8 cellular contexts compared by ENCODE assay signal in genomic region chr12:54596526-54596946, GRCh38. TPM values are rescaled to one million over a fixed set of nuclear protein-coding genes. Genes with fewer than 3 reads are reported as not detected.
DNase-seq lines count a peak whose midpoint lies in the region; ATAC-seq and TF ChIP-seq lines count a peak whose summit lies in the region.

No MANE protein-coding gene starts in this region.

- H3K27me3 ChIP-seq in lower lobe of right lung (ENCODE audit: low read depth): no peaks in the 10 kb centered on the region

- no peak overlapping the region for H3K27ac ChIP-seq in lower lobe of right lung

- H3K4me3 ChIP-seq in lower lobe of right lung: no peak overlapping the region

- H3K9me3 ChIP-seq in lower lobe of right lung: no peaks in the 10 kb centered on the region

- peak; percentile 81 for TF ChIP-seq CTCF in lower lobe of right lung (IDR thresholded peaks at IDR 0.05)

- DNase-seq in NCI-H345 (lab: John Stamatoyannopoulos, UW): peak; percentile 41
- DNase-seq in NCI-H345 treated with DMSO at 0.1 percent for 48 hours (lab: John Stamatoyannopoulos, UW; ENCODE audit: unreplicated experiment): no peak
- peak; percentile 50 for DNase-seq in NCI-H2029 (lab: John Stamatoyannopoulos, UW)
- peak; percentile 50 for DNase-seq in activated CD4-positive, alpha-beta T cell treated with anti-CD3 and anti-CD28 coated beads, Interleukin-2, amount 50 U/mL, for 1 hour
- peak; percentile 87 for DNase-seq in ecto neural progenitor cell (ENCODE audit: low spot score)
- peak; percentile 67 for DNase-seq in lower lobe of right lung
- DNase-seq in stimulated activated CD8-positive, alpha-beta memory T cell treated with anti-CD3 and anti-CD28 coated beads, Interleukin-15, amount 100 ng/mL, for 24 hours (ENCODE audit: low read depth): peak; percentile 6

- ATAC-seq in lower lobe of right lung: peak; percentile 62 to 69
- no peak for ATAC-seq in GM18867 (IDR thresholded peaks at IDR 0.05; ENCODE audit: unreplicated experiment)

- intact Hi-C loops in lower lobe of right lung (cut with DNase I): no loop called here

- H3K4me1 ChIP-seq in lower lobe of right lung: no peaks in the 10 kb centered on the region

- no peaks in the 10 kb centered on the region for H3K36me3 ChIP-seq in lower lobe of right lung

RNA-seq across cellular contexts. Expression of gene PPP1R1A, which starts 8.1 kb away (rescaled TPM):
- not detected for total RNA-seq in lower lobe of right lung

RNA-seq across cellular contexts. Expression of gene LACRT, which starts 38.2 kb away (rescaled TPM):
- total RNA-seq in lower lobe of right lung: not detected

RNA-seq across cellular contexts. Expression of gene PDE1B, which starts 47.1 kb away (rescaled TPM):
- total RNA-seq in lower lobe of right lung: 9.1 TPM

RNA-seq across cellular contexts. Expression of gene DCD, which starts 51.6 kb away (rescaled TPM):
- not detected for total RNA-seq in lower lobe of right lung
